In the genomic region with DNA sequence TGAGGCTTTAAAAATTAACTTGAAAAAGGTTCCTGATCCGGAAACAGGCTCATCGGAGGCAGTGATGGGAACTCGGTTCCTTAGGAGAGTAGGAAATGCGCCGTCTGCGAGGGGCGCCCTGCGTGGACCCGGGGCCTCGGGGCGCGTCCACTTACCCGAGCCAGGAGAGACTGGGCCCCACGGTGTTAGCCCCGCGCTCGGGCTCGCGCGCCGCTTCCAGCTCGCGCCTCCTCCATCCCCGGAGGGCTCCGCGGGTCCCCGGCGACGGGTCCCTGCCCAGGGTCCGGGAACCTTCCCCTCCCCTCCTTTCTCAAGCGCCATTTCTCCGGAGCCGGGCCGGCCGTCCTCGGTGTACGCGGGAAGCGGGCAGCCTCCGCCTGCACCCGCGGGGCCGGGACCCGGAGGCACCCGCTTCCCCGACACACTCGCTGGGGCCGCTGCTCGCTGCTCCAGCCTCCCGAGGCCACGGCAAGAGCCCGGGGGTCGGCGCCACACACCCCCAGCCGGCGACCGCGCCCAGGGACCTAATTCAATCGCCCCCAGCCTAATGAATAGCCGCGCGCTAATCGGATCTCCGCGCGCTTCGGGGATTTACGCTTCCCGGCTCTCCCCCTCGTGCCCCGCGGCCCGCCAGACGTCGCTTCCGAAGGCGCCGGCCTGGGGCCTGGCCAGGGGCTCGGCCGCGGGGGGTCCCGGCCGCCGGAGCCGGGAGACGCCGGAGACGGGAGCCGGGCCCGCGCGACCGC, we compare ENCODE assay signal across 8 cellular contexts. TPM values are rescaled to one million over a fixed set of nuclear protein-coding genes. Genes with fewer than 3 reads are reported as not detected.
DNase-seq lines count a peak whose midpoint lies in the region; ATAC-seq and TF ChIP-seq lines count a peak whose summit lies in the region.

No MANE protein-coding gene starts in this region.

- H3K9me3 ChIP-seq in mammary epithelial cell (replicated peaks; ENCODE audit: insufficient read depth, low read length) (no peaks in the 10 kb centered on the region), lung (ENCODE audit: control insufficient read depth in 2 of 2, insufficient read depth in 1 of 2, low read length in 1 of 2) (no peaks in the 10 kb centered on the region), upper lobe of right lung (no peaks in the 10 kb centered on the region)

- H3K4me3 ChIP-seq in mammary epithelial cell (replicated peaks in 1 of 3; ENCODE audit: insufficient read depth in 1 of 3, low read depth in 2 of 3, low read length in 3 of 3) (peak overlapping the region; percentile 56 to 65 (median 63)), lung (peak overlapping the region; percentile 73), upper lobe of right lung (peak overlapping the region; percentile 74)

- H3K36me3 Mint-ChIP-seq in activated naive CD8-positive, alpha-beta T cell = no peaks in the 10 kb centered on the region
- H3K36me3 Mint-ChIP-seq in activated naive CD8-positive, alpha-beta T cell treated with anti-CD3 and anti-CD28 coated beads for 36 hours = no peaks in the 10 kb centered on the region

- TF ChIP-seq CTCF in mammary epithelial cell (conservative IDR thresholded peaks at IDR 0.05 in 1 of 2, IDR thresholded peaks at IDR 0.05 in 1 of 2; ENCODE audit: extremely low read depth in 1 of 2, insufficient read depth in 1 of 2, low read depth in 1 of 2, low read length in 2 of 2) (no peak), lung (IDR thresholded peaks at IDR 0.05; ENCODE audit: control extremely low read depth, extremely low read depth) (no peak), upper lobe of right lung (IDR thresholded peaks at IDR 0.05) (no peak)

- no peak overlapping the region for H3K9ac ChIP-seq in mammary epithelial cell (ENCODE audit: insufficient read depth, low read length)

- no peaks in the 10 kb centered on the region for H4K20me1 ChIP-seq in mammary epithelial cell (ENCODE audit: insufficient read depth, low read length)

- ATAC-seq in lung (ENCODE audit: insufficient read depth, low FRiP score) (no peak), upper lobe of right lung (no peak)

- WGBS in mammary epithelial cell (ENCODE audit: low coverage, missing lambda C conversion rate) = 6% methylated on average over 26 of the region's 93 CpGs
- WGBS in lung, 2 donors = 1 to 2% methylated on average over 79 to 93 of the region's 93 CpGs

- no peak overlapping the region for H3K27ac Mint-ChIP-seq in activated naive CD8-positive, alpha-beta T cell
- no peak overlapping the region for H3K27ac Mint-ChIP-seq in activated naive CD8-positive, alpha-beta T cell treated with anti-CD3 and anti-CD28 coated beads for 36 hours

- H3K4me1 Mint-ChIP-seq in activated naive CD8-positive, alpha-beta T cell (ENCODE audit: low read depth) = peaks cover 20% of the 10 kb centered on the region
- peaks cover 15% of the 10 kb centered on the region for H3K4me1 Mint-ChIP-seq in activated naive CD8-positive, alpha-beta T cell treated with anti-CD3 and anti-CD28 coated beads for 36 hours

- intact Hi-C loops in mammary epithelial cell (cut with micrococcal nuclease) (no loop called here), upper lobe of right lung (cut with DNase I) (no loop called here)

- H3K4me1 ChIP-seq in mammary epithelial cell (ENCODE audit: insufficient read depth, low read length) (peaks cover 33% of the 10 kb centered on the region), lung (ENCODE audit: control insufficient read depth in 2 of 2, insufficient read depth in 2 of 2, low read length in 2 of 2) (peaks cover 0 to 12% of the 10 kb centered on the region in 2 donors), upper lobe of right lung (peaks cover 46% of the 10 kb centered on the region)

- no peaks in the 10 kb centered on the region for H3K9me3 Mint-ChIP-seq in activated naive CD8-positive, alpha-beta T cell (ENCODE audit: low read depth)
- H3K9me3 Mint-ChIP-seq in activated naive CD8-positive, alpha-beta T cell treated with anti-CD3 and anti-CD28 coated beads for 36 hours = no peaks in the 10 kb centered on the region

- no peaks in the 10 kb centered on the region for H3K27me3 ChIP-seq in mammary epithelial cell (ENCODE audit: insufficient read depth, low read length)
- H3K27me3 ChIP-seq in lung (ENCODE audit: control insufficient read depth, insufficient read depth) = no peaks in the 10 kb centered on the region
- no peaks in the 10 kb centered on the region for H3K27me3 ChIP-seq in upper lobe of right lung

- H3K36me3 ChIP-seq in mammary epithelial cell (ENCODE audit: insufficient read depth, low read length) = no peaks in the 10 kb centered on the region
- peaks cover 0 to 4% of the 10 kb centered on the region in 2 donors for H3K36me3 ChIP-seq in lung (ENCODE audit: control insufficient read depth in 2 of 2, insufficient read depth in 2 of 2, low read length in 2 of 2)
- H3K36me3 ChIP-seq in upper lobe of right lung = no peaks in the 10 kb centered on the region

- H2AFZ ChIP-seq in mammary epithelial cell (ENCODE audit: low read depth, low read length) = peak overlapping the region; percentile 51

- dilution Hi-C loops in mammary epithelial cell (cut with HindIII; ENCODE audit: low sequenced_read_pairs) = loop anchor here (5.0 kb wide), 4 partner anchors 64 to 189 kb away; a partner anchor contains a TSS

- no TSS peak for BruUV-seq in mammary epithelial cell (replicated peaks; lab: Mats Ljungman, UMichigan)

- H3K79me2 ChIP-seq in mammary epithelial cell (ENCODE audit: insufficient read depth, low read length) = peaks cover 34% of the 10 kb centered on the region

- peak overlapping the region; percentile 55 for H3K27ac ChIP-seq in mammary epithelial cell (ENCODE audit: insufficient read depth, low read depth, low read length)
- H3K27ac ChIP-seq in lung (ENCODE audit: low read depth in 1 of 2, low read length in 1 of 2) = peak overlapping the region; percentile 95 to 99
- peak overlapping the region; percentile 95 for H3K27ac ChIP-seq in upper lobe of right lung

- H3K4me3 Mint-ChIP-seq in activated naive CD8-positive, alpha-beta T cell = peak overlapping the region; percentile 32
- H3K4me3 Mint-ChIP-seq in activated naive CD8-positive, alpha-beta T cell treated with anti-CD3 and anti-CD28 coated beads for 36 hours = no peak overlapping the region

- POLR2A ChIA-PET in HEK293T (lab: Yijun Ruan, JAX) = interaction anchor here (0.6 to 1.8 kb wide), 8 partner anchors 11 to 163 kb away, joined by 3 to 5 read pairs (median 4); no protein-coding TSS in a partner anchor

- peaks cover 20% of the 10 kb centered on the region for H3K27me3 Mint-ChIP-seq in activated naive CD8-positive, alpha-beta T cell
- peaks cover 83% of the 10 kb centered on the region for H3K27me3 Mint-ChIP-seq in activated naive CD8-positive, alpha-beta T cell treated with anti-CD3 and anti-CD28 coated beads for 36 hours

- H3K4me2 ChIP-seq in mammary epithelial cell (ENCODE audit: insufficient read depth, low read depth, low read length) = peak overlapping the region; percentile 98

- in situ Hi-C loops in mammary epithelial cell (cut with MboI; ENCODE audit: low sequenced_read_pairs in 2 of 2) = loop anchor here in 1 of 2 donors (10.0 kb wide), 1 partner anchor 92 kb away; no protein-coding TSS in a partner anchor

- CTCF ChIA-PET in mammary epithelial cell (lab: Charles Lee; ENCODE audit: low non-redundant PET) (interaction anchor here (0.6 kb wide), 1 partner anchor 84 kb away, joined by 5 read pairs; no protein-coding TSS in a partner anchor), HEK293T (lab: Yijun Ruan, JAX) (interaction anchor here (1.1 to 1.9 kb wide), 3 partner anchors 9 to 91 kb away, joined by 3 to 6 read pairs (median 3); no protein-coding TSS in a partner anchor)

- DNase-seq in activated naive CD8-positive, alpha-beta T cell treated with anti-CD3 and anti-CD28 coated beads for 36 hours = no peak
- DNase-seq in mammary epithelial cell (no peak), lung (ENCODE audit: low spot score) (no peak), upper lobe of right lung (no peak), DMS79 treated with DMSO at 0.1 percent for 48 hours (lab: John Stamatoyannopoulos, UW) (no peak), Ammon's horn (ENCODE audit: low spot score) (no peak), HEK293T (ENCODE audit: extremely low spot score) (no peak)

TF ChIP-seq in HEK293T, 16 proteins besides CTCF, POLR2A, EP300 and RAD21:
- no peak for TF ChIP-seq HDGF (IDR thresholded peaks at IDR 0.05; ENCODE audit: borderline replicate concordance)
- TF ChIP-seq FOXK2 (IDR thresholded peaks at IDR 0.05) = no peak
- no peak for TF ChIP-seq BHLHE40 (IDR thresholded peaks at IDR 0.05; ENCODE audit: borderline replicate concordance)
- TF ChIP-seq L3MBTL2 (conservative IDR thresholded peaks at IDR 0.05) = no peak; the same call in 1 of the 2 replicates
- no peak for TF ChIP-seq CTBP1 (IDR thresholded peaks at IDR 0.05; ENCODE audit: borderline replicate concordance)
- TF ChIP-seq ELF4 (IDR thresholded peaks at IDR 0.05) = no peak
- no peak for TF ChIP-seq FOXM1 (IDR thresholded peaks at IDR 0.05; ENCODE audit: borderline replicate concordance)
- TF ChIP-seq SP1 (IDR thresholded peaks at IDR 0.05) = no peak
- no peak for TF ChIP-seq TARDBP (IDR thresholded peaks at IDR 0.05)
- TF ChIP-seq, protein P1, sequence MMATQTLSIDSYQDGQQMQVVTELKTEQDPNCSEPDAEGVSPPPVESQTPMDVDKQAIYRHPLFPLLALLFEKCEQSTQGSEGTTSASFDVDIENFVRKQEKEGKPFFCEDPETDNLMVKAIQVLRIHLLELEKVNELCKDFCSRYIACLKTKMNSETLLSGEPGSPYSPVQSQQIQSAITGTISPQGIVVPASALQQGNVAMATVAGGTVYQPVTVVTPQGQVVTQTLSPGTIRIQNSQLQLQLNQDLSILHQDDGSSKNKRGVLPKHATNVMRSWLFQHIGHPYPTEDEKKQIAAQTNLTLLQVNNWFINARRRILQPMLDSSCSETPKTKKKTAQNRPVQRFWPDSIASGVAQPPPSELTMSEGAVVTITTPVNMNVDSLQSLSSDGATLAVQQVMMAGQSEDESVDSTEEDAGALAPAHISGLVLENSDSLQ (IDR thresholded peaks at IDR 0.05) = no peak
- TF ChIP-seq FOXA1 (IDR thresholded peaks at IDR 0.05) = no peak
- no peak for TF ChIP-seq LEF1 (IDR thresholded peaks at IDR 0.05; ENCODE audit: borderline replicate concordance)
- no peak for TF ChIP-seq NFRKB (IDR thresholded peaks at IDR 0.05)
- TF ChIP-seq ZNF384 (IDR thresholded peaks at IDR 0.05) = no peak
- TF ChIP-seq SUZ12 (IDR thresholded peaks at IDR 0.05) = no peak
- no peak for TF ChIP-seq ARNT (IDR thresholded peaks at IDR 0.05)

RNA-seq across cellular contexts. Expression of a gene that starts 2.2 kb away (rescaled TPM):
- under 1 TPM; 0.08 to 0.25 TPM for total RNA-seq in activated naive CD8-positive, alpha-beta T cell treated with anti-CD3 and anti-CD28 coated beads for 36 hours
- 1 to 10 TPM; 2.2 to 9.1 TPM for total RNA-seq in mammary epithelial cell
- 1.6 TPM for polyA plus RNA-seq in mammary epithelial cell
- 0.67 TPM for polyA minus RNA-seq in mammary epithelial cell
- total RNA-seq in lung = 10 to 100 TPM; 24.4 to 24.9 TPM
- polyA plus RNA-seq in lung = 10 to 100 TPM in 1 of 2 donors, 1 to 10 TPM in 1; 7.6 to 10.5 TPM
- 23.3 TPM for total RNA-seq in upper lobe of right lung
